ENCODE assay signal across 15 cellular contexts in genomic region chr12:6280672-6281071, GRCh38. TPM values are rescaled to one million over a fixed set of nuclear protein-coding genes. Genes with fewer than 3 reads are reported as not detected.
DNase-seq lines count a peak whose midpoint lies in the region; ATAC-seq and TF ChIP-seq lines count a peak whose summit lies in the region.
"Had no signal": no experiment of that assay in that cellular context is flagged by ENCODE, and none has a peak within 500 bp of the region (broad histone marks: within the 10 kb centered on the region; RNA-seq: fewer than 3 reads in every experiment).

No MANE protein-coding gene starts in this region.

- H3K9me3 ChIP-seq in NT2/D1 (ENCODE audit: insufficient read depth, low read length), result no peaks in the 10 kb centered on the region

- no peaks in the 10 kb centered on the region for H3K36me3 Mint-ChIP-seq in nephron (ENCODE audit: low read depth)
- H3K36me3 Mint-ChIP-seq in type B pancreatic cell, result no peaks in the 10 kb centered on the region
- no peaks in the 10 kb centered on the region for H3K36me3 Mint-ChIP-seq in progenitor cell of endocrine pancreas (ENCODE audit: insufficient read depth)
- H3K36me3 Mint-ChIP-seq: brain had no signal

- H3K4me3 ChIP-seq in NT2/D1 (ENCODE audit: insufficient read length, low read depth), result no peak overlapping the region
- H3K4me3 ChIP-seq in coronary artery, result no peak overlapping the region

- peak overlapping the region; percentile 34 for H3K9ac ChIP-seq in NT2/D1 (ENCODE audit: insufficient read length, low read depth)

- DNase-seq in NT2/D1 (ENCODE audit: low read depth, low spot score) (no peak), coronary artery (ENCODE audit: low spot score) (no peak), type B pancreatic cell (ENCODE audit: extremely low spot score, unreplicated experiment) (no peak), NCI-H226 (no peak), progenitor cell of endocrine pancreas (ENCODE audit: low spot score, unreplicated experiment) (no peak)
- DNase-seq: activated CD8-positive, alpha-beta T cell treated with anti-CD3 and anti-CD28 coated beads for 36 hours; H9; NCI-H1930; Right ventricle myocardium superior had no signal

- H3K9me3 Mint-ChIP-seq in nephron, result no peaks in the 10 kb centered on the region
- no peaks in the 10 kb centered on the region for H3K9me3 Mint-ChIP-seq in type B pancreatic cell
- no peaks in the 10 kb centered on the region for H3K9me3 Mint-ChIP-seq in progenitor cell of endocrine pancreas (ENCODE audit: low read depth)
- H3K9me3 Mint-ChIP-seq: activated CD8-positive, alpha-beta T cell treated with anti-CD3 and anti-CD28 coated beads for 36 hours; activated T-helper 2 cell treated with anti-CD3 and anti-CD28 coated beads, Interferon-gamma antibody, Interleukin-2, Interleukin-4, amounts not matched to agents 10 μg/mL and 5 μg/mL and 100 μg/mL, durations not matched to agents 14 hours and 24 hours and 36 hours; H9 had no signal

- H3K4me1 ChIP-seq in NT2/D1 (ENCODE audit: insufficient read depth, insufficient read length), result peaks cover 42% of the 10 kb centered on the region

- peaks cover 12% of the 10 kb centered on the region for H3K4me1 Mint-ChIP-seq in nephron
- peaks cover 12% of the 10 kb centered on the region for H3K4me1 Mint-ChIP-seq in type B pancreatic cell (ENCODE audit: unreplicated experiment)
- peaks cover 4% of the 10 kb centered on the region for H3K4me1 Mint-ChIP-seq in progenitor cell of endocrine pancreas (ENCODE audit: low read depth)

- H3K36me3 ChIP-seq in NT2/D1 (ENCODE audit: insufficient read depth, insufficient read length, low read length), result no peaks in the 10 kb centered on the region

- H3K27me3 ChIP-seq in NT2/D1 (ENCODE audit: insufficient read depth, insufficient read length), result no peaks in the 10 kb centered on the region

- H3K27ac ChIP-seq in coronary artery, result peak overlapping the region; percentile 48 to 71

- no peak for ATAC-seq in GM19467 (IDR thresholded peaks at IDR 0.05; ENCODE audit: unreplicated experiment)
- ATAC-seq: activated CD8-positive, alpha-beta T cell treated with anti-CD3 and anti-CD28 coated beads for 36 hours had no signal

- peak overlapping the region in 2 of 3 experiments; percentile 27 to 38 for H3K4me3 Mint-ChIP-seq in nephron
- no peak overlapping the region for H3K4me3 Mint-ChIP-seq in type B pancreatic cell
- H3K4me3 Mint-ChIP-seq in progenitor cell of endocrine pancreas (ENCODE audit: low read depth), result no peak overlapping the region
- H3K4me3 Mint-ChIP-seq: activated CD8-positive, alpha-beta T cell treated with anti-CD3 and anti-CD28 coated beads for 36 hours had no signal

- TF ChIP-seq CTCF in coronary artery (IDR thresholded peaks at IDR 0.05) (no peak), nephron (IDR thresholded peaks at IDR 0.05; ENCODE audit: unreplicated experiment in 3 of 3) (no peak), type B pancreatic cell (conservative IDR thresholded peaks at IDR 0.05) (no peak), progenitor cell of endocrine pancreas (IDR thresholded peaks at IDR 0.05; ENCODE audit: unreplicated experiment) (no peak)

- H3K27me3 Mint-ChIP-seq in nephron (ENCODE audit: low read depth), result peaks cover 37% of the 10 kb centered on the region
- H3K27me3 Mint-ChIP-seq in type B pancreatic cell, result peaks cover 19% of the 10 kb centered on the region
- peaks cover 72% of the 10 kb centered on the region for H3K27me3 Mint-ChIP-seq in progenitor cell of endocrine pancreas

- no peak overlapping the region for H3K27ac Mint-ChIP-seq in nephron
- H3K27ac Mint-ChIP-seq in type B pancreatic cell, result peak overlapping the region; percentile 46
- H3K27ac Mint-ChIP-seq in progenitor cell of endocrine pancreas, result no peak overlapping the region
- H3K27ac Mint-ChIP-seq: activated CD8-positive, alpha-beta T cell treated with anti-CD3 and anti-CD28 coated beads for 36 hours; activated T-helper 2 cell treated with anti-CD3 and anti-CD28 coated beads, Interferon-gamma antibody, Interleukin-2, Interleukin-4, amounts not matched to agents 10 μg/mL and 5 μg/mL and 100 μg/mL, durations not matched to agents 14 hours and 24 hours and 36 hours had no signal

RNA-seq across cellular contexts. Expression of gene PLEKHG6, which starts 29.8 kb away (rescaled TPM):
- total RNA-seq in type B pancreatic cell (ENCODE audit: low replicate concordance), result 32.4 and 115 TPM in 2 replicates
- 40.5 and 44.0 TPM in 2 replicates for total RNA-seq in progenitor cell of endocrine pancreas
- total RNA-seq: activated CD8-positive, alpha-beta T cell treated with anti-CD3 and anti-CD28 coated beads for 36 hours; activated T-helper 2 cell treated with anti-CD3 and anti-CD28 coated beads, Interferon-gamma antibody, Interleukin-2, Interleukin-4, amounts not matched to agents 10 μg/mL and 5 μg/mL and 100 μg/mL, durations not matched to agents 14 hours and 24 hours and 36 hours; LHCN-M2; pulmonary artery endothelial cell had no signal

Comparison
In these comparisons a context has a peak if more than half of its experiments do, and no peak if none do; other contexts are left out.
1. H3K4me3 Mint-ChIP-seq: peak in nephron (2 of 3); none in type B pancreatic cell (single experiment) and progenitor cell of endocrine pancreas (single experiment).